In genomic region chr11:2902784-2903671, GRCh38 we compare ENCODE assay signal across 1 cellular context.
TF ChIP-seq lines count a peak whose summit lies in the region.

No MANE protein-coding gene starts in this region.

TF ChIP-seq in HepG2, 621 proteins besides CTCF, POLR2A, EP300 and RAD21 (continued from another document and continues in another):
- TF ChIP-seq PRDM4 (CRISPR knock-in tag; IDR thresholded peaks at IDR 0.05; ENCODE audit: borderline replicate concordance) (0 out of 2 replicates have a peak, but pooled peaks have one; percentile 42), NFE2L1 (CRISPR knock-in tag; IDR thresholded peaks at IDR 0.05; ENCODE audit: borderline replicate concordance) (peak; percentile 89), ZNF576 (CRISPR knock-in tag; IDR thresholded peaks at IDR 0.05) (no peak), ZNF292 (CRISPR knock-in tag; IDR thresholded peaks at IDR 0.05; ENCODE audit: borderline replicate concordance, low read depth) (peak; percentile 66), ELF3 (CRISPR knock-in tag; IDR thresholded peaks at IDR 0.05) (0 out of 2 replicates have a peak, but pooled peaks have one; percentile 38), ELF1 (CRISPR knock-in tag; IDR thresholded peaks at IDR 0.05) (0 out of 2 replicates have a peak, but pooled peaks have one; percentile 17), STAT5B (CRISPR knock-in tag; IDR thresholded peaks at IDR 0.05) (no peak; the same call in 1 of the 2 replicates), UBTF (CRISPR knock-in tag; IDR thresholded peaks at IDR 0.05) (peak; percentile 91), TGIF2 (CRISPR knock-in tag; IDR thresholded peaks at IDR 0.05) (peak; percentile 75), ZNF337 (CRISPR knock-in tag; IDR thresholded peaks at IDR 0.05; ENCODE audit: borderline replicate concordance, low read depth) (0 out of 2 replicates have a peak, but pooled peaks have one; percentile 33), FOSL1 (CRISPR knock-in tag; IDR thresholded peaks at IDR 0.05; ENCODE audit: borderline replicate concordance) (peak; percentile 20; the same call in 1 of the 2 replicates), MED13 (CRISPR knock-in tag; IDR thresholded peaks at IDR 0.05) (no peak), MAFG (CRISPR knock-in tag; IDR thresholded peaks at IDR 0.05) (peak; percentile 71), NR2F6 (IDR thresholded peaks at IDR 0.05) (no peak), NR2F6 (CRISPR knock-in tag; IDR thresholded peaks at IDR 0.05) (peak; percentile 29; the same call in 1 of the 2 replicates), ZNF792 (CRISPR knock-in tag; IDR thresholded peaks at IDR 0.05) (0 out of 2 replicates have a peak, but pooled peaks have one; percentile 42), ZNF678 (CRISPR knock-in tag; IDR thresholded peaks at IDR 0.05) (peak; percentile 64; the same call in 1 of the 2 replicates), DRAP1 (CRISPR knock-in tag; IDR thresholded peaks at IDR 0.05) (peak; percentile 16; the same call in 1 of the 2 replicates), MTA1 (CRISPR knock-in tag; IDR thresholded peaks at IDR 0.05; ENCODE audit: borderline replicate concordance) (peak; percentile 48; the same call in 1 of the 2 replicates), MAZ (IDR thresholded peaks at IDR 0.05; ENCODE audit: borderline replicate concordance, low read depth, low read length) (no peak), MAZ (CRISPR knock-in tag; IDR thresholded peaks at IDR 0.05; ENCODE audit: low read depth) (peak; percentile 75), NRL (CRISPR knock-in tag; IDR thresholded peaks at IDR 0.05; ENCODE audit: borderline replicate concordance) (peak; percentile 34), CREB1 (IDR thresholded peaks at IDR 0.05) (no peak), CREB1 (CRISPR knock-in tag; IDR thresholded peaks at IDR 0.05) (no peak), KDM5B (CRISPR knock-in tag; IDR thresholded peaks at IDR 0.05; ENCODE audit: borderline replicate concordance) (no peak; the same call in 1 of the 2 replicates), ZGPAT (CRISPR knock-in tag; IDR thresholded peaks at IDR 0.05) (peak; percentile 35; the same call in 1 of the 2 replicates), IRF2 (CRISPR knock-in tag; IDR thresholded peaks at IDR 0.05) (peak; percentile 44; the same call in 1 of the 2 replicates), ZNF770 (CRISPR knock-in tag; IDR thresholded peaks at IDR 0.05) (peak; percentile 43; the same call in 1 of the 2 replicates), FOSL2 (CRISPR knock-in tag; IDR thresholded peaks at IDR 0.05) (peak; percentile 91), ZSCAN29 (CRISPR knock-in tag; conservative IDR thresholded peaks at IDR 0.05) (0 out of 2 replicates have a peak, but pooled peaks have one; percentile 35), SIN3A (IDR thresholded peaks at IDR 0.05; ENCODE audit: borderline replicate concordance, low read depth, low read length) (peak; percentile 57; the same call in 1 of the 2 replicates), DZIP1 (CRISPR knock-in tag; IDR thresholded peaks at IDR 0.05) (0 out of 2 replicates have a peak, but pooled peaks have one; percentile 30), POLR2AphosphoS5 (IDR thresholded peaks at IDR 0.05; ENCODE audit: low read depth, low read length) (peak; percentile 44; the same call in 1 of the 2 replicates), GABPB1 (CRISPR knock-in tag; IDR thresholded peaks at IDR 0.05) (peak; percentile 65; the same call in 1 of the 2 replicates), ZSCAN25 (CRISPR knock-in tag; IDR thresholded peaks at IDR 0.05) (peak; percentile 95), PLSCR1 (CRISPR knock-in tag; IDR thresholded peaks at IDR 0.05; ENCODE audit: borderline replicate concordance) (0 out of 2 replicates have a peak, but pooled peaks have one; percentile 51), HMG20B (CRISPR knock-in tag; conservative IDR thresholded peaks at IDR 0.05) (no peak), TAF15 (IDR thresholded peaks at IDR 0.05; ENCODE audit: low read depth, low read length, poor library complexity, severe bottlenecking) (peak; percentile 9), HMG20A (CRISPR knock-in tag; IDR thresholded peaks at IDR 0.05; ENCODE audit: borderline replicate concordance) (0 out of 2 replicates have a peak, but pooled peaks have one; percentile 26), ZNF296 (CRISPR knock-in tag; conservative IDR thresholded peaks at IDR 0.05) (peak; percentile 69; the same call in 1 of the 2 replicates), NR2F2 (IDR thresholded peaks at IDR 0.05; ENCODE audit: borderline replicate concordance, low read depth) (peak; percentile 9; the same call in 1 of the 2 replicates), ZNF556 (CRISPR knock-in tag; IDR thresholded peaks at IDR 0.05; ENCODE audit: borderline replicate concordance) (0 out of 2 replicates have a peak, but pooled peaks have one; percentile 45), KAT7 (CRISPR knock-in tag; IDR thresholded peaks at IDR 0.05; ENCODE audit: borderline replicate concordance) (no peak), JUND (CRISPR knock-in tag; IDR thresholded peaks at IDR 0.05) (peak; percentile 77), ZNF274 (CRISPR knock-in tag; IDR thresholded peaks at IDR 0.05) (peak; percentile 73; the same call in 1 of the 2 replicates), ZSCAN31 (CRISPR knock-in tag; IDR thresholded peaks at IDR 0.05; ENCODE audit: low read depth) (0 out of 2 replicates have a peak, but pooled peaks have one; percentile 46), ZNF558 (CRISPR knock-in tag; IDR thresholded peaks at IDR 0.05; ENCODE audit: borderline replicate concordance) (0 out of 2 replicates have a peak, but pooled peaks have one; percentile 69), HOXA7 (CRISPR knock-in tag; IDR thresholded peaks at IDR 0.05) (no peak), ZBTB7B (CRISPR knock-in tag; IDR thresholded peaks at IDR 0.05) (peak; percentile 74), ZNF335 (CRISPR knock-in tag; IDR thresholded peaks at IDR 0.05) (0 out of 2 replicates have a peak, but pooled peaks have one; percentile 43), HES4 (CRISPR knock-in tag; IDR thresholded peaks at IDR 0.05; ENCODE audit: borderline replicate concordance) (0 out of 2 replicates have a peak, but pooled peaks have one; percentile 19), NFE2 (CRISPR knock-in tag; IDR thresholded peaks at IDR 0.05) (peak; percentile 93), ZBTB42 (CRISPR knock-in tag; IDR thresholded peaks at IDR 0.05) (0 out of 2 replicates have a peak, but pooled peaks have one; percentile 48), XRCC5 (optimal IDR thresholded peaks at IDR 0.05; ENCODE audit: low read length) (peak; percentile 30)
